In genomic region chr9:109449036-109449798, GRCh38 we compare ENCODE assay signal across 22 cellular contexts. TPM values are rescaled to one million over a fixed set of nuclear protein-coding genes. Genes with fewer than 3 reads are reported as not detected.
DNase-seq lines count a peak whose midpoint lies in the region; ATAC-seq and TF ChIP-seq lines count a peak whose summit lies in the region.
"Had no signal": no experiment of that assay in that cellular context is flagged by ENCODE, and none has a peak within 500 bp of the region (broad histone marks: within the 10 kb centered on the region; RNA-seq: fewer than 3 reads in every experiment).

No MANE protein-coding gene starts in this region.

- intact Hi-C loops in gastrocnemius medialis (cut with DNase I; ENCODE audit: low total_unique reads) = loop anchor here (10.0 kb wide), 1 partner anchor 436 kb away; no protein-coding TSS in a partner anchor

- no peak overlapping the region for H3K9ac ChIP-seq in BLaER1

- H3K36me3 ChIP-seq in BLaER1 (no peaks in the 10 kb centered on the region), RWPE2 (ENCODE audit: low read depth) (peaks cover 40% of the 10 kb centered on the region), gastrocnemius medialis (no peaks in the 10 kb centered on the region)
- H3K36me3 ChIP-seq: adrenal gland, sigmoid colon had no signal

- H3K27ac ChIP-seq in BLaER1 = peak overlapping the region; percentile 45; the same call in 1 of the 2 replicates
- peak overlapping the region; percentile 44 for H3K27ac ChIP-seq in RWPE2 (ENCODE audit: poor library complexity, severe bottlenecking)
- peak overlapping the region; percentile 70 to 82 (median 76) for H3K27ac ChIP-seq in gastrocnemius medialis
- no peak overlapping the region for H3K27ac ChIP-seq in substantia nigra (ENCODE audit: low read depth, low read length, poor library complexity, severe bottlenecking)
- H3K27ac ChIP-seq: adrenal gland, coronary artery, HL-60, sigmoid colon had no signal

- peak; percentile 75 for DNase-seq in RWPE2 (ENCODE audit: low spot score)
- peak; percentile 47 to 70 for DNase-seq in gastrocnemius medialis
- no peak for DNase-seq in substantia nigra (lab: John Stamatoyannopoulos, UW)
- DNase-seq: ACHN; activated CD8-positive, alpha-beta memory T cell treated with anti-CD3 and anti-CD28 coated beads for 24 hours; activated naive CD4-positive, alpha-beta T cell; activated T-cell treated with anti-CD3 and anti-CD28 coated beads, Interleukin-2, amount 50 U/mL, for 24 hours; adrenal gland; C1 segment of cervical spinal cord; Calu3; effector memory CD8-positive, alpha-beta T cell; H7; sigmoid colon; stimulated activated CD8-positive, alpha-beta memory T cell treated with anti-CD3 and anti-CD28 coated beads, Interleukin-4, amount 100 ng/mL, for 48 hours; T-helper 17 cell had no signal

- TF ChIP-seq CTCF in RWPE2 (IDR thresholded peaks at IDR 0.05; ENCODE audit: poor library complexity, severe bottlenecking) = no peak
- no peak for TF ChIP-seq CTCF in gastrocnemius medialis (IDR thresholded peaks at IDR 0.05 in 4 of 5, conservative IDR thresholded peaks at IDR 0.05 in 1 of 5)

- H3K4me2 ChIP-seq in BLaER1 = peak overlapping the region; percentile 17; the same call in 1 of the 2 replicates

- no peak for TF ChIP-seq POLR2A in gastrocnemius medialis (IDR thresholded peaks at IDR 0.05)

- no peaks in the 10 kb centered on the region for H3K27me3 ChIP-seq in BLaER1
- no peaks in the 10 kb centered on the region for H3K27me3 ChIP-seq in RWPE2 (ENCODE audit: insufficient read depth, poor library complexity, severe bottlenecking)
- no peaks in the 10 kb centered on the region for H3K27me3 ChIP-seq in gastrocnemius medialis
- H3K27me3 ChIP-seq: adrenal gland, sigmoid colon had no signal

- H3K9me3 ChIP-seq in BLaER1 (no peaks in the 10 kb centered on the region; the same call in 1 of the 2 replicates), RWPE2 (ENCODE audit: severe bottlenecking) (no peaks in the 10 kb centered on the region), gastrocnemius medialis (no peaks in the 10 kb centered on the region)
- H3K9me3 ChIP-seq: adrenal gland, sigmoid colon had no signal

- ATAC-seq in RWPE2 (ENCODE audit: low read depth) (peak; percentile 62), esophagus mucosa (peak; percentile 86), gastrocnemius medialis (peak; percentile 85 to 92), HG02610 (IDR thresholded peaks at IDR 0.05; ENCODE audit: unreplicated experiment) (no peak), HG03521 (IDR thresholded peaks at IDR 0.05; ENCODE audit: unreplicated experiment) (no peak), HG03280 (IDR thresholded peaks at IDR 0.05; ENCODE audit: unreplicated experiment) (no peak)
- ATAC-seq: effector memory CD8-positive, alpha-beta T cell; T-helper 17 cell had no signal

- in situ Hi-C loops in gastrocnemius medialis (cut with MboI; ENCODE audit: low sequenced_read_pairs in 4 of 4) = no loop called here

- no peak overlapping the region for H3K4me3 ChIP-seq in BLaER1
- H3K4me3 ChIP-seq in RWPE2 (ENCODE audit: severe bottlenecking) = no peak overlapping the region
- H3K4me3 ChIP-seq in gastrocnemius medialis = no peak overlapping the region
- H3K4me3 ChIP-seq: adrenal gland, coronary artery, sigmoid colon had no signal

- no peaks in the 10 kb centered on the region for H4K20me1 ChIP-seq in BLaER1

- H3K4me1 ChIP-seq in BLaER1 = peaks cover 84% of the 10 kb centered on the region
- H3K4me1 ChIP-seq in RWPE2 (ENCODE audit: insufficient read depth, poor library complexity, severe bottlenecking) = peaks cover 51% of the 10 kb centered on the region
- H3K4me1 ChIP-seq in gastrocnemius medialis = peaks cover 21 to 32% of the 10 kb centered on the region in 2 donors
- H3K4me1 ChIP-seq: adrenal gland, sigmoid colon had no signal

RNA-seq across cellular contexts. Expression of gene PTPN3, which starts 48.9 kb away (rescaled TPM):
- total RNA-seq in esophagus mucosa = 11.0 TPM
- total RNA-seq in gastrocnemius medialis = 100 to 1,000 TPM in 2 of 4 donors, 10 to 100 TPM in 2; 15.6 to 305 (median 82.2) TPM
- total RNA-seq: T-helper 17 cell had no signal

Comparison
In these comparisons a context has a peak if more than half of its experiments do, and no peak if none do; other contexts are left out.
1. ATAC-seq: peak in RWPE2 (single experiment), esophagus mucosa (single experiment) and gastrocnemius medialis (2 of 2); none in HG02610 (single experiment), HG03521 (single experiment) and HG03280 (single experiment).
2. DNase-seq: peak in RWPE2 (single experiment) and gastrocnemius medialis (2 of 2); none in substantia nigra (0 of 49).